1 cellular context compared by ENCODE assay signal in the genomic region with DNA sequence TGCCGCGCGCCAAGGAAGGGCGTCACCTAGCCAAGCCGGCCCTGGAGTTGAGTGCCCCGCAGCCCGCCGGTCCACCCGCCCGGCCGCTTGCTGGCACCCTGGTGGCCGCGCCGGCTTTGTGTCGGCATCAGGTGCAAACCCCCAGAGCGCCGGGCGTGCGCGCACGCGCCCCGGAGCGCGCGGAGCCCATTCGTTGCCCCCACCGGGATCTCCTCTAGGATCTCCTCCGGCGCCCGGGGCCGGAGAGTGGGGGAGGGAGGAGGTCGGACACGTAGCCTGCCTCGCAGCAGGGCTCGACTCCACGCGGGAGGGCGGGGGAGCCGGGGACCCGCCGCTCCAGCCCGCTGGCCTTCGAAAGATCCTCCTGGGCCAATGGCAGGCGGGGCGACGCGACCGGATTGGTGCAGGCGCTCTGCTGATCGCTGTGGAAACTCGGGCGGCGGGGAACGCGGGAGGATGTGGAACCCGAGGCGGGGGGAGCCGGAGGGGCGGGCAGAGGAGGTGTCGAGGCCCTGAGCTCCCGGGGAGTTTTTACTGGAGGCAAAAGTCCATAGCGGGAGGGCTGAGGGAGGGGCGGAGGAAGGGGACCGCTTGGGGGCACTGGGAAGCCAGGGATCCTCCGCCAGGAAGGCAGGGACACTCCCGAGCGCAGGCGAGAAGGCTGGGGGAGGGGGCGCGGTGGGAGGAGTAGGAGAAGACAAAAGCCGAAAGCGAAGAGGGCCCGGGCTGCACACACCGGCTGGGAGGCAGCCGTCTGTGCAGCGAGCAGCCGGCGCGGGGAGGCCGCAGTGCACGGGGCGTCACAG.
TF ChIP-seq lines count a peak whose summit lies in the region.

TSS of gene FADS2 (plus strand) at position 728 of the 806 bp plus-strand sequence. CDS start 91 bp downstream, outside the sequence.

TF ChIP-seq in WTC11, 78 proteins besides CTCF, POLR2A, EP300 and RAD21 (continued from another document):
- TF ChIP-seq, protein P1, sequence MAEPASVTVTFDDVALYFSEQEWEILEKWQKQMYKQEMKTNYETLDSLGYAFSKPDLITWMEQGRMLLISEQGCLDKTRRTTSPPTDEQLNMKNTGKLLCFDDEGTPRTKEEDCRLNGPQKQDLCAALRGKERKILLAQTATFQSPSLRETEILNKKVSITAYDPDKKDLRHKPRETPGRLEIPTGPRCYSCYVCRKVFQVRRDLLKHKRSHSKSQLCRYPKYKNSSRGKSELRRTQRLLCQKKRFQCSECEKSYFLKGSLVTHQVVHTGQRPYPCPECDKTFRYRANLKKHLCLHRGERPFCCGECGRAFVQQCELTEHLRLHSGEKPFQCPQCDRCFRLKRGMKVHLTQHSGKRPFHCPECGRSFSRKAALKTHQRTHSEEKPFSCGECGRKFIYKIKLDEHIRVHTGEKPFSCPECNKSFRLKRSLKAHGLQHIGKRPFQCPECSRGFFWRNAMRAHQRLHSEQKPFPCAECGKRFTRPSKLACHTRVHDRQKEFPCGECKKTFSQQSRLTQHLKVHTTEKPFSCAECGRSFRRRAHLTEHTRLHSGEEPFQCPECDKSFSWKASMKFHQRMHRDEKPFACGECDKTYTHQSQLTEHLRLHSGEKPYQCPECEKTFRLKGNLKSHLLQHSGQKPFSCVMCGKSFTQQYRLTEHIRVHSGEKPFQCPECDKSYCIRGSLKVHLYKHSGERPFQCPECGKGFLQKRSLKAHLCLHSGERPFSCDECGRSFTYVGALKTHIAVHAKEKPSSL (CRISPR knock-in tag; conservative IDR thresholded peaks at IDR 0.05): no peak
- peak; percentile 90 for TF ChIP-seq ZNF423 (CRISPR knock-in tag; IDR thresholded peaks at IDR 0.05)
- TF ChIP-seq TEAD4 (CRISPR knock-in tag; IDR thresholded peaks at IDR 0.05): no peak
- no peak for TF ChIP-seq ATF3 (CRISPR knock-in tag; conservative IDR thresholded peaks at IDR 0.05)
